Comparison of ENCODE assay signal across 8 cellular contexts in the genomic region with DNA sequence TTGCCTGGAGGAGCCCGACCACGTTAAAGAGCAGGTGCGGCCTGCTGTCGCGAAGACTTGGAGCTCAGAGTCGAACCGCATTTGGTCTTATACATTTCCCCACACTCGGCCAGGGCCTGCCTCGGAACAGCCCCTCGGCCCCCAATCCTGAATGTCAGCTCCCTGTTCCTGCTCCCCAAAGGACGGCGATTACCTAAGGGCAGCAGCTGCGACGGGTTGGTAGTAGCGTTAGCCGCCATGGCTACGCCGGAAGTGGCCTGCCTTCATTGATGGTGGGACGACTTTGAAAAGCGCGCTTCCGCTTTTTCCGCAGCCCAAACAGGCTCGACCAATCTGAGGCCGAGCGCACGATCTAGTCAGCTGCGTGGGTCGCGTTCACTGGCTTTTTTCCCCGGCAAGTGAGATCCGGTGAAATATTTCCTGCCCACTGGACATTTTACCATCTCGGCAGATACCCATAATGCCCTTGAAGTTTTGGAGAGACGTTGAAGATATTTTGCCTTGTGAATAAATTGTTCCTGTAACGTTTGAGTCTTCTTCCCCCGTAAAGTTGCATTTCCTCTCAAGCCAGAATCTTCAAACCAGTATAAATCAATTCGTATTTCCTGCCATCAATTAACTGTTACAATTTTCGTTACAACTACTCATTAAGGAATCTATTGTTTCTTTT. TPM values are rescaled to one million over a fixed set of nuclear protein-coding genes. Genes with fewer than 3 reads are reported as not detected.
DNase-seq lines count a peak whose midpoint lies in the region; ATAC-seq and TF ChIP-seq lines count a peak whose summit lies in the region.

A gene (minus strand): TSS at position 254 of the 670 bp plus-strand sequence. CDS start 15 bp downstream, at position 239.

- peaks cover 2% of the 10 kb centered on the region for H3K4me1 ChIP-seq in right cardiac atrium (ENCODE audit: control insufficient read depth, insufficient read depth, low read length)
- no peaks in the 10 kb centered on the region for H3K4me1 ChIP-seq in uterus

- H3K27me3 ChIP-seq in right cardiac atrium (ENCODE audit: control insufficient read depth, insufficient read depth) (no peaks in the 10 kb centered on the region), uterus (no peaks in the 10 kb centered on the region)

- no peak for TF ChIP-seq CTCF in uterus (IDR thresholded peaks at IDR 0.05)

- H3K9me3 ChIP-seq in T-helper 17 cell (ENCODE audit: control insufficient read depth, low read length, poor library complexity, severe bottlenecking) (no peaks in the 10 kb centered on the region), right cardiac atrium (ENCODE audit: control insufficient read depth, low read length) (no peaks in the 10 kb centered on the region), uterus (no peaks in the 10 kb centered on the region)

- H3K4me3 Mint-ChIP-seq in T-helper 17 cell = peak within 1 kb of the TSS; percentile 93

- H3K4me3 ChIP-seq in right cardiac atrium (ENCODE audit: low read length) (peak within 1 kb of the TSS; percentile 64), uterus (peak within 1 kb of the TSS; percentile 62 to 63)

- H3K27me3 Mint-ChIP-seq in T-helper 17 cell = no peaks in the 10 kb centered on the region

- peaks cover 2% of the 10 kb centered on the region for H3K36me3 Mint-ChIP-seq in T-helper 17 cell (ENCODE audit: low read depth)

- H3K4me1 Mint-ChIP-seq in T-helper 17 cell = peaks cover 16% of the 10 kb centered on the region

- ATAC-seq in HG02885 (IDR thresholded peaks at IDR 0.05; ENCODE audit: poor library complexity, unreplicated experiment) (peak; percentile 86), T-helper 17 cell (peak; percentile 78), right cardiac atrium (peak; percentile 92)

- no peaks in the 10 kb centered on the region for H3K36me3 ChIP-seq in uterus

- WGBS in right cardiac atrium = under 1% methylated on average over 38 of the region's 38 CpGs

- TF ChIP-seq POLR2A in GM15510 (IDR thresholded peaks at IDR 0.05; ENCODE audit: borderline replicate concordance, extremely low read depth, insufficient read length) (peak; percentile 77), uterus (IDR thresholded peaks at IDR 0.05) (no peak)

- intact Hi-C loops in right cardiac atrium (cut with DNase I) (loop anchor here in 1 of 4 donors (5.0 kb wide), 1 partner anchor 567 kb away; no protein-coding TSS in a partner anchor), uterus (cut with DNase I; ENCODE audit: low total_unique reads) (no loop called here)

- DNase-seq in NCI-H1694 treated with DMSO at 0.1 percent for 48 hours (lab: John Stamatoyannopoulos, UW) (peak; percentile 93), T-helper 17 cell (peak; percentile 76 to 80 (median 79)), amygdala (lab: John Stamatoyannopoulos, UW) (peak; percentile 30 to 93 (median 78)), right cardiac atrium (peak; percentile 94 to 96 (median 95)), pulmonary artery endothelial cell (ENCODE audit: low read depth, low spot score) (peak; percentile 84), uterus (peak; percentile 88 to 91)

- peak within 1 kb of the TSS; percentile 97 for H3K27ac Mint-ChIP-seq in T-helper 17 cell

- H3K27ac ChIP-seq in right cardiac atrium (ENCODE audit: low read length) (peak within 1 kb of the TSS; percentile 78), uterus (peak within 1 kb of the TSS; percentile 70 to 79)

RNA-seq across cellular contexts. Expression of the gene that starts here (rescaled TPM):
- total RNA-seq in T-helper 17 cell (10 to 100 TPM; 23.8 to 24.8 TPM), right cardiac atrium (10 to 100 TPM; 33.5 to 47.8 (median 40.8) TPM), pulmonary artery endothelial cell (23.1 and 25.0 TPM in 2 replicates), uterus (10 to 100 TPM; 30.7 to 82.0 (median 50.0) TPM)
- polyA plus RNA-seq in right cardiac atrium = 76.0 TPM

Comparison
In these comparisons a context has a peak if more than half of its experiments do, and no peak if none do; other contexts are left out.
1. Peak in every context shown above with its lines: DNase-seq, ATAC-seq, H3K4me3 ChIP-seq and H3K27ac ChIP-seq.